10 cellular contexts compared by ENCODE assay signal in the genomic region with DNA sequence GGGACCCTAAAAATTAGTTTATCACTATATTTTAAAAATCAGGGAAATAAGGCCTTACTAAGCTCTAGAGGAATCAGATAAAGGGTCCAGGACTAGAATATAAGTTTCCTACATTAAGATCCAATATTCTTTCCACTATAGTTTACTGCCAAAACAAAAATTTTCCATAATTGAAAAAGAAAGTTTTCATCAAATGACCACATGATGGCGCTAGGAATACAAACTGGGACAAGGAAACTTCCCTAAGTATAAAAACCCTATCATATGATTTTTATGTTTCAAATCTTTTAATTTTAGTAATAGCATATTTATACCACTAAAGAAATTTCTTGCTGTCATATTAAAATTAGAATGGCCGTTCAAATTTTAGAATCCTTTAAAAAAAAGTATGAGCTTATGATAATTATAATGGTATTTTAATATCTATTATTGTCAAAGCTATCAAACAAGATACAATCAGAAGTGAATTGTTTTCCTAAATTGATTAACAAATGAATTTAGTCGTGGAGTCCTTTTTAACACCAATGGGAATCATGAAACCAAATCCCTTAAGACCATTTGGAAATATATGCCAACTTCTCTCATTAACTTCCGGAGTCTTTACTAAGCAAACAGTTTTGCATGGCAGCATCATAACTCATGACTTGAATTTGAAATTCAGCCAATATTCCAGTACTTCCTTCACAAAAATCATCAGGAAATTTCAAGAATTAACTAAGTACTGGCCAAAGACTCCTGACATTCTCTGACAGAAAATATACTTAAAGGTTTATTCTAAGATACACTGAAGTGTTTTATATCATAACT.
DNase-seq lines count a peak whose midpoint lies in the region; ATAC-seq and TF ChIP-seq lines count a peak whose summit lies in the region.
"Had no signal": no experiment of that assay in that cellular context is flagged by ENCODE, and none has a peak within 500 bp of the region (broad histone marks: within the 10 kb centered on the region; RNA-seq: fewer than 3 reads in every experiment).

No MANE protein-coding gene starts in this region.

- no peak for TF ChIP-seq POLR2A in sigmoid colon (IDR thresholded peaks at IDR 0.05)

- H3K4me1 Mint-ChIP-seq in progenitor cell of endocrine pancreas (ENCODE audit: low read depth) = no peaks in the 10 kb centered on the region

- no peaks in the 10 kb centered on the region for H3K4me1 ChIP-seq in sigmoid colon

- no peaks in the 10 kb centered on the region for H3K9me3 Mint-ChIP-seq in progenitor cell of endocrine pancreas (ENCODE audit: low read depth)
- H3K9me3 Mint-ChIP-seq: T-helper 1 cell treated with Interleukin-12 subunit alpha and Interleukin-12 subunit beta and Interleukin-4 antibody, amounts not matched to agents 30 μg/mL and 1 μg/mL, for 36 hours had no signal

- TF ChIP-seq CTCF in GM12864 (IDR thresholded peaks at IDR 0.05; ENCODE audit: low read depth, low read length, missing control alignments) (peak; percentile 34), choroid plexus epithelial cell (conservative IDR thresholded peaks at IDR 0.05; ENCODE audit: low read depth, low read length) (peak; percentile 53), progenitor cell of endocrine pancreas (IDR thresholded peaks at IDR 0.05; ENCODE audit: unreplicated experiment) (peak; percentile 69), sigmoid colon (IDR thresholded peaks at IDR 0.05) (peak in 2 of 4 experiments; percentile 5 to 33)

- H3K27me3 ChIP-seq in sigmoid colon = no peaks in the 10 kb centered on the region

- no peaks in the 10 kb centered on the region for H3K36me3 Mint-ChIP-seq in progenitor cell of endocrine pancreas (ENCODE audit: insufficient read depth)

- no peak overlapping the region for H3K27ac Mint-ChIP-seq in progenitor cell of endocrine pancreas
- H3K27ac Mint-ChIP-seq: T-helper 1 cell treated with Interleukin-12 subunit alpha and Interleukin-12 subunit beta and Interleukin-4 antibody, amounts not matched to agents 30 μg/mL and 1 μg/mL, for 36 hours had no signal

- no peak overlapping the region for H3K27ac ChIP-seq in sigmoid colon
- H3K27ac ChIP-seq: skin epidermis had no signal

- WGBS in sigmoid colon, 2 donors = 9 to 14% methylated on average over 4 of the region's 4 CpGs

- no peak for ATAC-seq in HG02973 (IDR thresholded peaks at IDR 0.05; ENCODE audit: unreplicated experiment)

- intact Hi-C loops in sigmoid colon (cut with DNase I) = loop anchor here (5.0 kb wide), 1 partner anchor 70 kb away; the partner anchor contains the start of gene SCN1A

- no peak overlapping the region for H3K4me3 Mint-ChIP-seq in progenitor cell of endocrine pancreas (ENCODE audit: low read depth)
- H3K4me3 Mint-ChIP-seq: T-helper 1 cell treated with Interleukin-12 subunit alpha and Interleukin-12 subunit beta and Interleukin-4 antibody, amounts not matched to agents 30 μg/mL and 1 μg/mL, for 36 hours had no signal

- no peaks in the 10 kb centered on the region for H3K27me3 Mint-ChIP-seq in progenitor cell of endocrine pancreas

- TF ChIP-seq EP300 in sigmoid colon (IDR thresholded peaks at IDR 0.05) = no peak

- H3K4me3 ChIP-seq in GM12864 (ENCODE audit: low read depth, low read length) (no peak overlapping the region), choroid plexus epithelial cell (ENCODE audit: low read depth, low read length) (no peak overlapping the region), sigmoid colon (no peak overlapping the region)
- H3K4me3 ChIP-seq: skin epidermis had no signal

- H3K9me3 ChIP-seq in sigmoid colon = no peaks in the 10 kb centered on the region

- DNase-seq in GM12864 (ENCODE audit: low read depth) (no peak), NCI-H2171 (lab: John Stamatoyannopoulos, UW) (peak; percentile 6), choroid plexus epithelial cell (ENCODE audit: low read depth) (peak; percentile 62), progenitor cell of endocrine pancreas (ENCODE audit: low spot score, unreplicated experiment) (no peak), globus pallidus (ENCODE audit: low spot score) (no peak), sigmoid colon (no peak)
- no peak for DNase-seq in activated CD4-positive, alpha-beta T cell treated with anti-CD3 and anti-CD28 coated beads for 48 hours

- no peaks in the 10 kb centered on the region for H3K36me3 ChIP-seq in sigmoid colon

Comparison
In these comparisons a context has a peak if more than half of its experiments do, and no peak if none do; other contexts are left out.
1. DNase-seq: peak in NCI-H2171 (single experiment) and choroid plexus epithelial cell (single experiment); none in GM12864 (single experiment), progenitor cell of endocrine pancreas (single experiment), globus pallidus (single experiment), activated CD4-positive, alpha-beta T cell treated with anti-CD3 and anti-CD28 coated beads for 48 hours (single experiment) and sigmoid colon (single experiment).